In the genomic region with DNA sequence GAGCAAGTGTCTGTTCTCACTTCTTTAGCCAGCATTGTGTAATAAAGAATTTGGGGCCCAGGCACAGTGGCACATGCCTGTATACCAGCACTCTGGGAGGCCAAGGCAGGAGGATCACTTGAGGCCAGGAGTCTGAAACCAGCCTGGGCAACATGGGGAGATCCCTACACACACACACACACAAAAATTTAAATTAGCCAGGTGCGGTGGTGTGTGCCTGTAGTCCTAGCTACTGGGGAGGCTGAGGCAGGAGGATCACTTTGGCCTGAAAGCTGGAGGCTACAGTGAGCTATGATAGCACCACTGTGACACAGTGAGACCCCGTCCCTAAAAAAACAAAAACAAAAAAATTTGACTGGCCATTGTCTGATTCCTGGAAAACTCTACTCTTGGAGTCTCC, we compare ENCODE assay signal across 21 cellular contexts. TPM values are rescaled to one million over a fixed set of nuclear protein-coding genes. Genes with fewer than 3 reads are reported as not detected.
DNase-seq lines count a peak whose midpoint lies in the region; ATAC-seq, FAIRE-seq and TF ChIP-seq lines count a peak whose summit lies in the region.
"Had no signal": no experiment of that assay in that cellular context is flagged by ENCODE, and none has a peak within 500 bp of the region (broad histone marks: within the 10 kb centered on the region; RNA-seq: fewer than 3 reads in every experiment).

No MANE protein-coding gene starts in this region.

- H3K9me1 ChIP-seq in K562 (ENCODE audit: control insufficient read depth, insufficient read depth, low read length) = no peaks in the 10 kb centered on the region

- no peak overlapping the region for H3K4me3 Mint-ChIP-seq in activated T-cell treated with anti-CD3 and anti-CD28 coated beads, Interleukin-2, amount 50 U/mL, for 24 hours
- no peak overlapping the region for H3K4me3 Mint-ChIP-seq in activated T-cell treated with anti-CD3 and anti-CD28 coated beads, Interleukin-2, amount 50 U/mL, for 4 hours
- H3K4me3 Mint-ChIP-seq in nephron progenitor cell = no peak overlapping the region
- H3K4me3 Mint-ChIP-seq: activated B cell treated with CpG ODN at 0.5 μM for 24 hours; CD8-positive, alpha-beta memory T cell; neural progenitor cell had no signal

- H3K27ac ChIP-seq in HL-60 (replicated peaks) (no peak overlapping the region), K562 (ENCODE audit: extremely low read depth, low read depth, low read length) (no peak overlapping the region)
- H3K27ac ChIP-seq: coronary artery, neural progenitor cell had no signal

- BruUV-seq in K562 (replicated peaks; lab: Mats Ljungman, UMichigan) = no TSS peak

- ATAC-seq in activated T-cell treated with anti-CD3 and anti-CD28 coated beads, Interleukin-2, amount 50 U/mL, for 4 hours = no peak
- ATAC-seq in K562 = no peak

- H3K4me1 ChIP-seq in K562 (replicated peaks in 1 of 2; ENCODE audit: control insufficient read depth in 2 of 2, insufficient read depth in 2 of 2, low read length in 2 of 2) = peaks cover 12 to 42% of the 10 kb centered on the region in 2 experiments

- POLR2A ChIA-PET in K562 (lab: Yijun Ruan, JAX) = interaction anchor here (1.7 kb wide), 1 partner anchor 9 kb away, joined by 4 read pairs; no protein-coding TSS in a partner anchor

- in situ Hi-C loops in K562 (cut with MboI) = no loop called here

- CTCF ChIA-PET in K562 (lab: Yijun Ruan, JAX; ENCODE audit: low intra/inter-chr PET ratio) = no interaction called here

- H3K36me3 Mint-ChIP-seq in activated T-cell treated with anti-CD3 and anti-CD28 coated beads, Interleukin-2, amount 50 U/mL, for 24 hours (ENCODE audit: low read depth) = peaks cover 40% of the 10 kb centered on the region
- H3K36me3 Mint-ChIP-seq in activated T-cell treated with anti-CD3 and anti-CD28 coated beads, Interleukin-2, amount 50 U/mL, for 4 hours (ENCODE audit: insufficient read depth) = peaks cover 7% of the 10 kb centered on the region
- H3K36me3 Mint-ChIP-seq in nephron progenitor cell (ENCODE audit: low read depth) = peaks cover 32% of the 10 kb centered on the region

- H3K4me3 ChIP-seq in HL-60 (replicated peaks; ENCODE audit: insufficient read depth, low read length) (no peak overlapping the region), K562 (no peak overlapping the region)
- H3K4me3 ChIP-seq: coronary artery, lung, neural progenitor cell had no signal

- H3K4me1 Mint-ChIP-seq in activated T-cell treated with anti-CD3 and anti-CD28 coated beads, Interleukin-2, amount 50 U/mL, for 24 hours (ENCODE audit: low read depth) = peaks cover 76% of the 10 kb centered on the region
- H3K4me1 Mint-ChIP-seq in activated T-cell treated with anti-CD3 and anti-CD28 coated beads, Interleukin-2, amount 50 U/mL, for 4 hours (ENCODE audit: low read depth) = peaks cover 59% of the 10 kb centered on the region
- peaks cover 90% of the 10 kb centered on the region for H3K4me1 Mint-ChIP-seq in nephron progenitor cell

- no peak for DNase-seq in activated T-cell treated with anti-CD3 and anti-CD28 coated beads, Interleukin-2, amount 50 U/mL, for 24 hours
- no peak for DNase-seq in activated T-cell treated with anti-CD3 and anti-CD28 coated beads, Interleukin-2, amount 50 U/mL, for 4 hours
- DNase-seq in HL-60 (ENCODE audit: low read depth in 1 of 2, low spot score in 1 of 2) (peak; percentile 25 to 39), K562 (ENCODE audit: extremely low read depth in 1 of 4, low spot score in 3 of 4) (no peak), nephron progenitor cell (no peak), GM19240 (ENCODE audit: insufficient read length, low spot score) (no peak), retina (no peak), GM19239 (ENCODE audit: insufficient read length, low spot score) (no peak)
- DNase-seq: activated B cell treated with CpG ODN at 0.5 μM for 24 hours; activated CD4-positive, alpha-beta T cell treated with anti-CD3 and anti-CD28 coated beads, Interleukin-2, amount 50 U/mL, for 48 hours; activated CD8-positive, alpha-beta memory T cell treated with anti-CD3 and anti-CD28 coated beads, Interleukin-2, amount 50 U/mL, for 4 hours; amniotic stem cell; CD8-positive, alpha-beta memory T cell; kidney; NCI-H1092 treated with DMSO at 0.1 percent for 48 hours; NCI-H1930; T-helper 9 cell had no signal

- H3K27me3 ChIP-seq in HL-60 (ENCODE audit: insufficient read depth, poor library complexity, severe bottlenecking) (no peaks in the 10 kb centered on the region), K562 (ENCODE audit: control insufficient read depth in 2 of 2, insufficient read depth in 2 of 2, low read length in 2 of 2) (no peaks in the 10 kb centered on the region)
- H3K27me3 ChIP-seq: neural progenitor cell had no signal

- no peak for TF ChIP-seq CTCF in HL-60 (IDR thresholded peaks at IDR 0.05; ENCODE audit: insufficient read depth, low read length)
- no peak for TF ChIP-seq CTCF in K562 (IDR thresholded peaks at IDR 0.05 in 2 of 3, conservative IDR thresholded peaks at IDR 0.05 in 1 of 3; ENCODE audit: insufficient read depth in 2 of 3, low read depth in 1 of 3, low read length in 3 of 3)
- TF ChIP-seq CTCF in nephron progenitor cell (IDR thresholded peaks at IDR 0.05) = no peak

- no peaks in the 10 kb centered on the region for H3K27me3 Mint-ChIP-seq in activated T-cell treated with anti-CD3 and anti-CD28 coated beads, Interleukin-2, amount 50 U/mL, for 24 hours
- H3K27me3 Mint-ChIP-seq in activated T-cell treated with anti-CD3 and anti-CD28 coated beads, Interleukin-2, amount 50 U/mL, for 4 hours (ENCODE audit: low read depth) = no peaks in the 10 kb centered on the region
- peaks cover 5% of the 10 kb centered on the region for H3K27me3 Mint-ChIP-seq in nephron progenitor cell (ENCODE audit: low read depth, poor library complexity)
- H3K27me3 Mint-ChIP-seq: activated B cell treated with CpG ODN at 0.5 μM for 24 hours; CD8-positive, alpha-beta memory T cell had no signal

- peak overlapping the region; percentile 61 for H3K27ac Mint-ChIP-seq in activated T-cell treated with anti-CD3 and anti-CD28 coated beads, Interleukin-2, amount 50 U/mL, for 24 hours
- H3K27ac Mint-ChIP-seq in nephron progenitor cell = peak overlapping the region; percentile 57
- H3K27ac Mint-ChIP-seq: activated B cell treated with CpG ODN at 0.5 μM for 24 hours had no signal

- WGBS in K562 (ENCODE audit: insufficient coverage, low coverage, missing lambda C conversion rate) = 96% methylated on average over 2 of the region's 2 CpGs

- TF ChIP-seq POLR2A in K562 (conservative IDR thresholded peaks at IDR 0.05) = no peak

- H3K9ac ChIP-seq in K562 (ENCODE audit: insufficient read depth in 1 of 2, low read depth in 2 of 2, low read length in 2 of 2) = peak overlapping the region in 1 of 2 experiments; percentile 23; a peak in 1 of 4 replicates
- H3K9ac ChIP-seq: neural progenitor cell had no signal

- TF ChIP-seq RAD21 in K562 (CRISPR knock-in tag; conservative IDR thresholded peaks at IDR 0.05 in 1 of 2, IDR thresholded peaks at IDR 0.05 in 1 of 2) = no peak

- intact Hi-C loops in K562 (cut with micrococcal nuclease) = no loop called here

- no peak for TF ChIP-seq EP300 in K562 (IDR thresholded peaks at IDR 0.05; ENCODE audit: low read length)

- H2AFZ ChIP-seq in K562 (ENCODE audit: low read depth, low read length) = no peak overlapping the region
- H2AFZ ChIP-seq: neural progenitor cell had no signal

- peaks cover 99% of the 10 kb centered on the region for H3K79me2 ChIP-seq in K562 (ENCODE audit: control insufficient read depth, insufficient read depth, low read length)

- peaks cover 22% of the 10 kb centered on the region; the same call in 2 of the 3 replicates for H3K36me3 ChIP-seq in K562 (ENCODE audit: control insufficient read depth, insufficient read depth, low read length)
- H3K36me3 ChIP-seq: neural progenitor cell had no signal

- no peaks in the 10 kb centered on the region for H3K9me3 Mint-ChIP-seq in activated T-cell treated with anti-CD3 and anti-CD28 coated beads, Interleukin-2, amount 50 U/mL, for 24 hours
- no peaks in the 10 kb centered on the region for H3K9me3 Mint-ChIP-seq in activated T-cell treated with anti-CD3 and anti-CD28 coated beads, Interleukin-2, amount 50 U/mL, for 4 hours
- no peaks in the 10 kb centered on the region for H3K9me3 Mint-ChIP-seq in nephron progenitor cell
- H3K9me3 Mint-ChIP-seq: activated B cell treated with CpG ODN at 0.5 μM for 24 hours; CD8-positive, alpha-beta memory T cell; neural progenitor cell had no signal

- H3K4me2 ChIP-seq in K562 (ENCODE audit: insufficient read depth, low read length) = no peak overlapping the region
- H3K4me2 ChIP-seq: neural progenitor cell had no signal

- FAIRE-seq in K562 (lab: Jason Lieb, UNC) (no peak), GM19239 (lab: Jason Lieb, UNC) (no peak)
- FAIRE-seq: G401.6, kidney had no signal

- no peaks in the 10 kb centered on the region for H3K9me3 ChIP-seq in K562 (replicated peaks; ENCODE audit: control insufficient read depth, insufficient read depth, low read depth, low read length)

- peaks cover 35% of the 10 kb centered on the region for H4K20me1 ChIP-seq in K562 (replicated peaks; ENCODE audit: control insufficient read depth, insufficient read depth, low read length)

RNA-seq across cellular contexts. Expression of gene REV1, which starts 8.3 kb away (rescaled TPM):
- total RNA-seq in activated T-cell treated with anti-CD3 and anti-CD28 coated beads, Interleukin-2, amount 50 U/mL, for 4 hours = 10 to 100 TPM; 22.0 to 26.8 (median 23.1) TPM
- 166 and 445 TPM in 2 replicates for total RNA-seq in K562 (2011; cell fraction: chromatin; rRNA removed; ENCODE audit: low replicate concordance)
- 58.7 and 92.5 TPM in 2 replicates for total RNA-seq in K562 (2011; cell fraction: nucleolus; rRNA removed)
- total RNA-seq in K562 (2011; cell fraction: nucleoplasm; rRNA removed) = 127 and 142 TPM in 2 replicates
- total RNA-seq in K562 (2014; rRNA removed) (25.0 and 28.1 TPM in 2 replicates), K562 (2014; rRNA removed; fragmentation: Illumina TruSeq; extraction: Trizol) (38.8 and 39.2 TPM in 2 replicates), K562 (2015; rRNA removed; fragmentation: Illumina TruSeq; extraction: Trizol) (38.1 and 41.8 TPM in 2 replicates), K562 (2021) (26.2 and 29.6 TPM in 2 replicates)
- polyA plus RNA-seq in K562 (2011; rRNA removed) (54.4 and 57.6 TPM in 2 replicates), K562 (2014; fragmentation: Illumina TruSeq; extraction: Trizol) (22.9 and 26.4 TPM in 2 replicates), K562 (2014; fragmentation: Nextera tagmentation; extraction: Ambion mirVana) (10 to 100 TPM; 12.8 to 13.1 TPM), K562 (2014; rRNA removed) (32.1 TPM in 2 replicates)
- 12.8 and 14.4 TPM in 2 replicates for polyA plus RNA-seq in K562 (2011; cell fraction: cytosol; rRNA removed)
- 121 and 154 TPM in 2 replicates for polyA plus RNA-seq in K562 (2011; cell fraction: nucleus; rRNA removed)
- polyA plus RNA-seq in K562 (2012) = 18.1 and 29.5 TPM in 2 replicates
- polyA minus RNA-seq in K562 (2011; rRNA and poly(A)+ RNA removed) = 76.6 and 97.6 TPM in 2 replicates
- 15.8 and 18.6 TPM in 2 replicates for polyA minus RNA-seq in K562 (2011; cell fraction: cytosol; rRNA and poly(A)+ RNA removed)
- 75.8 and 139 TPM in 2 replicates for polyA minus RNA-seq in K562 (2011; cell fraction: nucleus; rRNA and poly(A)+ RNA removed)

Comparison
In these comparisons a context has a peak if more than half of its experiments do, and no peak if none do; other contexts are left out.
1. DNase-seq: peak in HL-60 (2 of 2); none in activated T-cell treated with anti-CD3 and anti-CD28 coated beads, Interleukin-2, amount 50 U/mL, for 24 hours (single experiment), activated T-cell treated with anti-CD3 and anti-CD28 coated beads, Interleukin-2, amount 50 U/mL, for 4 hours (single experiment), K562 (0 of 4), nephron progenitor cell (single experiment), GM19240 (single experiment), retina (single experiment) and GM19239 (single experiment).